1 cellular context compared by ENCODE assay signal in the genomic region with DNA sequence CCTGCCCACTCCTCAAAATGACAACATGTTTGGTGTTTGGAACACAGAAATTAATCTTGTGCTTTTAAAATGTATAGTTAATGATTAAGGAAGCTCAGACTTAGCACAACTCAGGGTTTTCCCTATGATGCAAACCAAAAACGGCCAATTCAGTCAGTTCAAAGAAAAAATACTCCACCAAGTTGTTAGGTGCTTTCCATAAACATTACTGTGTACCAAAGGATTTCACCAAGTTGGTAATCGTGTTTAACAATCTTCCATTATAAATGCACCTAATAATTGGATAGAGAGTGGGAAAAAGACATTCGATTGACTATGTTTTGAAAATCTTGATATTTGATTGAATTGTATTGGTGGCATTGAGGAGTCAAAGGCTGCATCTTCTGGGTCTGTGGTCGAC.
TF ChIP-seq lines count a peak whose summit lies in the region.

No MANE protein-coding gene starts in this region.

TF ChIP-seq in GM12878, 131 proteins besides CTCF, POLR2A, EP300 and RAD21 (continues in another document):
- TF ChIP-seq, protein P1, sequence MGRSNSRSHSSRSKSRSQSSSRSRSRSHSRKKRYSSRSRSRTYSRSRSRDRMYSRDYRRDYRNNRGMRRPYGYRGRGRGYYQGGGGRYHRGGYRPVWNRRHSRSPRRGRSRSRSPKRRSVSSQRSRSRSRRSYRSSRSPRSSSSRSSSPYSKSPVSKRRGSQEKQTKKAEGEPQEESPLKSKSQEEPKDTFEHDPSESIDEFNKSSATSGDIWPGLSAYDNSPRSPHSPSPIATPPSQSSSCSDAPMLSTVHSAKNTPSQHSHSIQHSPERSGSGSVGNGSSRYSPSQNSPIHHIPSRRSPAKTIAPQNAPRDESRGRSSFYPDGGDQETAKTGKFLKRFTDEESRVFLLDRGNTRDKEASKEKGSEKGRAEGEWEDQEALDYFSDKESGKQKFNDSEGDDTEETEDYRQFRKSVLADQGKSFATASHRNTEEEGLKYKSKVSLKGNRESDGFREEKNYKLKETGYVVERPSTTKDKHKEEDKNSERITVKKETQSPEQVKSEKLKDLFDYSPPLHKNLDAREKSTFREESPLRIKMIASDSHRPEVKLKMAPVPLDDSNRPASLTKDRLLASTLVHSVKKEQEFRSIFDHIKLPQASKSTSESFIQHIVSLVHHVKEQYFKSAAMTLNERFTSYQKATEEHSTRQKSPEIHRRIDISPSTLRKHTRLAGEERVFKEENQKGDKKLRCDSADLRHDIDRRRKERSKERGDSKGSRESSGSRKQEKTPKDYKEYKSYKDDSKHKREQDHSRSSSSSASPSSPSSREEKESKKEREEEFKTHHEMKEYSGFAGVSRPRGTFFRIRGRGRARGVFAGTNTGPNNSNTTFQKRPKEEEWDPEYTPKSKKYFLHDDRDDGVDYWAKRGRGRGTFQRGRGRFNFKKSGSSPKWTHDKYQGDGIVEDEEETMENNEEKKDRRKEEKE (IDR thresholded peaks at IDR 0.05), result no peak
- TF ChIP-seq NKRF (conservative IDR thresholded peaks at IDR 0.05) (no peak), ZNF687 (IDR thresholded peaks at IDR 0.05) (no peak), SUPT20H (IDR thresholded peaks at IDR 0.05; ENCODE audit: borderline replicate concordance, control insufficient read depth, low read depth, low read length) (no peak), TAF1 (IDR thresholded peaks at IDR 0.05; ENCODE audit: borderline replicate concordance, low read depth, low read length) (no peak), RCOR1 (conservative IDR thresholded peaks at IDR 0.05; ENCODE audit: low read depth, low read length) (no peak), BRCA1 (IDR thresholded peaks at IDR 0.05; ENCODE audit: low read depth, low read length) (no peak), EZH2 (IDR thresholded peaks at IDR 0.05; ENCODE audit: borderline replicate concordance, control insufficient read depth, low read depth, low read length) (no peak), BHLHE40 (IDR thresholded peaks at IDR 0.05; ENCODE audit: borderline replicate concordance in 1 of 2, low read depth in 2 of 2, low read length in 1 of 2) (0 out of 4 replicates have a peak, but pooled peaks have one; percentile 38 to 44), CBX5 (IDR thresholded peaks at IDR 0.05; ENCODE audit: low read depth) (no peak), NR2C1 (IDR thresholded peaks at IDR 0.05) (no peak), RFX5 (IDR thresholded peaks at IDR 0.05; ENCODE audit: low read depth, low read length) (no peak), MYB (IDR thresholded peaks at IDR 0.05; ENCODE audit: borderline replicate concordance, low read depth, low read length) (peak; percentile 71; the same call in 1 of the 2 replicates), RAD51 (IDR thresholded peaks at IDR 0.05) (no peak), SMAD1 (IDR thresholded peaks at IDR 0.05; ENCODE audit: low read depth, partially characterized antibody) (no peak), DPF2 (IDR thresholded peaks at IDR 0.05) (peak; percentile 69; the same call in 1 of the 2 replicates), NFYA (IDR thresholded peaks at IDR 0.05; ENCODE audit: borderline replicate concordance, low read depth, low read length) (no peak), SMC3 (IDR thresholded peaks at IDR 0.05; ENCODE audit: borderline replicate concordance, low read length) (no peak), PRDM15 (CRISPR knock-in tag; IDR thresholded peaks at IDR 0.05) (no peak), MTA3 (IDR thresholded peaks at IDR 0.05; ENCODE audit: borderline replicate concordance, low read length) (no peak), JUND (IDR thresholded peaks at IDR 0.05; ENCODE audit: low read depth, low read length) (no peak), CHD2 (IDR thresholded peaks at IDR 0.05; ENCODE audit: borderline replicate concordance, low read depth, low read length) (peak; percentile 16; the same call in 1 of the 2 replicates), ZBTB40 (IDR thresholded peaks at IDR 0.05; ENCODE audit: borderline replicate concordance) (no peak), IKZF1 (conservative IDR thresholded peaks at IDR 0.05) (peak; percentile 77), NFXL1 (IDR thresholded peaks at IDR 0.05; ENCODE audit: borderline replicate concordance) (no peak), TCF3 (IDR thresholded peaks at IDR 0.05; ENCODE audit: borderline replicate concordance, insufficient read depth, low read depth, low read length) (no peak), ZNF384 (IDR thresholded peaks at IDR 0.05; ENCODE audit: borderline replicate concordance, low read depth, low read length) (no peak; the same call in 1 of the 2 replicates), IKZF2 (IDR thresholded peaks at IDR 0.05) (peak; percentile 71 to 85; a peak in 3 of 4 replicates)
- TF ChIP-seq, protein P2, sequence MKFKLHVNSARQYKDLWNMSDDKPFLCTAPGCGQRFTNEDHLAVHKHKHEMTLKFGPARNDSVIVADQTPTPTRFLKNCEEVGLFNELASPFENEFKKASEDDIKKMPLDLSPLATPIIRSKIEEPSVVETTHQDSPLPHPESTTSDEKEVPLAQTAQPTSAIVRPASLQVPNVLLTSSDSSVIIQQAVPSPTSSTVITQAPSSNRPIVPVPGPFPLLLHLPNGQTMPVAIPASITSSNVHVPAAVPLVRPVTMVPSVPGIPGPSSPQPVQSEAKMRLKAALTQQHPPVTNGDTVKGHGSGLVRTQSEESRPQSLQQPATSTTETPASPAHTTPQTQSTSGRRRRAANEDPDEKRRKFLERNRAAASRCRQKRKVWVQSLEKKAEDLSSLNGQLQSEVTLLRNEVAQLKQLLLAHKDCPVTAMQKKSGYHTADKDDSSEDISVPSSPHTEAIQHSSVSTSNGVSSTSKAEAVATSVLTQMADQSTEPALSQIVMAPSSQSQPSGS (IDR thresholded peaks at IDR 0.05; ENCODE audit: low read length), result 0 out of 2 replicates have a peak, but pooled peaks have one; percentile 46
- TF ChIP-seq, protein P3, sequence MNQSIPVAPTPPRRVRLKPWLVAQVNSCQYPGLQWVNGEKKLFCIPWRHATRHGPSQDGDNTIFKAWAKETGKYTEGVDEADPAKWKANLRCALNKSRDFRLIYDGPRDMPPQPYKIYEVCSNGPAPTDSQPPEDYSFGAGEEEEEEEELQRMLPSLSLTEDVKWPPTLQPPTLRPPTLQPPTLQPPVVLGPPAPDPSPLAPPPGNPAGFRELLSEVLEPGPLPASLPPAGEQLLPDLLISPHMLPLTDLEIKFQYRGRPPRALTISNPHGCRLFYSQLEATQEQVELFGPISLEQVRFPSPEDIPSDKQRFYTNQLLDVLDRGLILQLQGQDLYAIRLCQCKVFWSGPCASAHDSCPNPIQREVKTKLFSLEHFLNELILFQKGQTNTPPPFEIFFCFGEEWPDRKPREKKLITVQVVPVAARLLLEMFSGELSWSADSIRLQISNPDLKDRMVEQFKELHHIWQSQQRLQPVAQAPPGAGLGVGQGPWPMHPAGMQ (IDR thresholded peaks at IDR 0.05; ENCODE audit: borderline replicate concordance), result no peak
- TF ChIP-seq, protein P4, sequence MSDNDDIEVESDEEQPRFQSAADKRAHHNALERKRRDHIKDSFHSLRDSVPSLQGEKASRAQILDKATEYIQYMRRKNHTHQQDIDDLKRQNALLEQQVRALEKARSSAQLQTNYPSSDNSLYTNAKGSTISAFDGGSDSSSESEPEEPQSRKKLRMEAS (IDR thresholded peaks at IDR 0.05; ENCODE audit: low read depth, low read length), result no peak
- TF ChIP-seq, protein P5, sequence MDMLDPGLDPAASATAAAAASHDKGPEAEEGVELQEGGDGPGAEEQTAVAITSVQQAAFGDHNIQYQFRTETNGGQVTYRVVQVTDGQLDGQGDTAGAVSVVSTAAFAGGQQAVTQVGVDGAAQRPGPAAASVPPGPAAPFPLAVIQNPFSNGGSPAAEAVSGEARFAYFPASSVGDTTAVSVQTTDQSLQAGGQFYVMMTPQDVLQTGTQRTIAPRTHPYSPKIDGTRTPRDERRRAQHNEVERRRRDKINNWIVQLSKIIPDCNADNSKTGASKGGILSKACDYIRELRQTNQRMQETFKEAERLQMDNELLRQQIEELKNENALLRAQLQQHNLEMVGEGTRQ (IDR thresholded peaks at IDR 0.05; ENCODE audit: borderline replicate concordance, low read depth, low read length), result no peak
